8 cellular contexts compared by ENCODE assay signal in genomic region chr1:1959840-1960479, GRCh38. TPM values are rescaled to one million over a fixed set of nuclear protein-coding genes. Genes with fewer than 3 reads are reported as not detected.
A peak's percentile ranks its signal among the peaks of the same experiment; 100 is the strongest.
DNase-seq lines count a peak whose midpoint lies in the region; ATAC-seq and TF ChIP-seq lines count a peak whose summit lies in the region.

No MANE protein-coding gene starts in this region.

- H3K4me1 Mint-ChIP-seq in Caco-2 (ENCODE audit: low read depth, unreplicated experiment): no peaks in the 10 kb centered on the region
- no peaks in the 10 kb centered on the region for H3K4me1 Mint-ChIP-seq in activated T-helper 17 cell treated with anti-CD3 and anti-CD28 coated beads, Interleukin-2, amount 50 U/mL, for 72 hours

- TF ChIP-seq CTCF in Caco-2 (IDR thresholded peaks at IDR 0.05; ENCODE audit: insufficient read depth in 1 of 2, low read depth in 1 of 2, low read length in 1 of 2, severe bottlenecking in 1 of 2, unreplicated experiment in 1 of 2) (peak; percentile 65 to 89), foreskin keratinocyte (conservative IDR thresholded peaks at IDR 0.05) (peak; percentile 93), testis (IDR thresholded peaks at IDR 0.05) (peak; percentile 77 to 91 (median 79))

- H3K27ac Mint-ChIP-seq in Caco-2 (ENCODE audit: unreplicated experiment): no peak overlapping the region
- no peak overlapping the region for H3K27ac Mint-ChIP-seq in activated T-helper 17 cell treated with anti-CD3 and anti-CD28 coated beads, Interleukin-2, amount 50 U/mL, for 72 hours

- H3K9me3 ChIP-seq in Caco-2: no peaks in the 10 kb centered on the region
- no peaks in the 10 kb centered on the region for H3K9me3 ChIP-seq in HUES64 (ENCODE audit: insufficient read depth, low read depth, low read length)
- no peaks in the 10 kb centered on the region for H3K9me3 ChIP-seq in testis

- H3K36me3 ChIP-seq in Caco-2 (ENCODE audit: control insufficient read depth, insufficient read depth, low read length): no peaks in the 10 kb centered on the region
- H3K36me3 ChIP-seq in HUES64 (ENCODE audit: insufficient read depth, low read length): no peaks in the 10 kb centered on the region
- H3K36me3 ChIP-seq in testis (ENCODE audit: low read depth, missing control alignments): no peaks in the 10 kb centered on the region

- WGBS in HUES64: 12% methylated on average over 23 of the region's 23 CpGs
- WGBS in testis, 2 donors: 26 to 27% methylated on average over 15 to 21 of the region's 23 CpGs

- POLR2A ChIA-PET in Caco-2 (lab: Charles Lee): no interaction called here

- no peak overlapping the region; the same call in 1 of the 2 replicates for H3K27ac ChIP-seq in HUES64 (ENCODE audit: low read depth, low read length)
- no peak overlapping the region for H3K27ac ChIP-seq in foreskin keratinocyte
- H3K27ac ChIP-seq in testis: no peak overlapping the region

- no peaks in the 10 kb centered on the region for H3K36me3 Mint-ChIP-seq in Caco-2 (ENCODE audit: insufficient read depth, unreplicated experiment)
- no peaks in the 10 kb centered on the region for H3K36me3 Mint-ChIP-seq in activated T-helper 17 cell treated with anti-CD3 and anti-CD28 coated beads, Interleukin-2, amount 50 U/mL, for 72 hours (ENCODE audit: low read depth)

- DNase-seq in Caco-2: peak; percentile 82 to 87
- peak; percentile 41 for DNase-seq in RPMI7951 (ENCODE audit: low read depth)
- DNase-seq in foreskin keratinocyte: peak in 1 of 2 donors; percentile 67
- peak; percentile 9 for DNase-seq in non-pigmented ciliary epithelial cell (ENCODE audit: low read depth)
- DNase-seq in testis: peak; percentile 90

- no TSS peak for BruUV-seq in Caco-2 (replicated peaks; lab: Mats Ljungman, UMichigan)

- ATAC-seq in activated T-helper 17 cell treated with anti-CD3 and anti-CD28 coated beads, Interleukin-2, amount 50 U/mL, for 72 hours (replicated peaks): peak; percentile 87
- ATAC-seq in foreskin keratinocyte (peak; percentile 83), GM21447 (IDR thresholded peaks at IDR 0.05; ENCODE audit: unreplicated experiment) (no peak)

- intact Hi-C loops in Caco-2 (cut with micrococcal nuclease; ENCODE audit: unreplicated experiment): loop anchor here (1.0 kb wide), 1 partner anchor 86 kb away; no protein-coding TSS in a partner anchor
- intact Hi-C loops in testis (cut with DNase I; ENCODE audit: low total_unique reads): no loop called here

- H3K4me3 Mint-ChIP-seq in Caco-2 (ENCODE audit: unreplicated experiment): peak overlapping the region; percentile 16
- no peak overlapping the region for H3K4me3 Mint-ChIP-seq in activated T-helper 17 cell treated with anti-CD3 and anti-CD28 coated beads, Interleukin-2, amount 50 U/mL, for 72 hours

- H3K4me1 ChIP-seq in Caco-2 (0 out of 2 replicates have a peak, but pooled peaks cover 6% of the 10 kb centered on the region), HUES64 (ENCODE audit: insufficient read depth, low read length) (peaks cover 14% of the 10 kb centered on the region), foreskin keratinocyte (no peaks in the 10 kb centered on the region), testis (peaks cover 4% of the 10 kb centered on the region)

- H3K27me3 Mint-ChIP-seq in Caco-2 (ENCODE audit: insufficient read depth, unreplicated experiment): no peaks in the 10 kb centered on the region
- peaks cover 22% of the 10 kb centered on the region for H3K27me3 Mint-ChIP-seq in activated T-helper 17 cell treated with anti-CD3 and anti-CD28 coated beads, Interleukin-2, amount 50 U/mL, for 72 hours

- no peaks in the 10 kb centered on the region for H3K9me3 Mint-ChIP-seq in Caco-2 (ENCODE audit: unreplicated experiment)
- no peaks in the 10 kb centered on the region for H3K9me3 Mint-ChIP-seq in activated T-helper 17 cell treated with anti-CD3 and anti-CD28 coated beads, Interleukin-2, amount 50 U/mL, for 72 hours

- H3K27me3 ChIP-seq in Caco-2 (replicated peaks; ENCODE audit: control insufficient read depth, insufficient read depth, low read length): no peaks in the 10 kb centered on the region
- no peaks in the 10 kb centered on the region for H3K27me3 ChIP-seq in HUES64 (ENCODE audit: insufficient read depth, low read length)
- peaks cover 9% of the 10 kb centered on the region for H3K27me3 ChIP-seq in foreskin keratinocyte
- H3K27me3 ChIP-seq in testis: no peaks in the 10 kb centered on the region

- no peak for TF ChIP-seq POLR2A in testis (IDR thresholded peaks at IDR 0.05)

- H3K4me3 ChIP-seq in Caco-2 (ENCODE audit: low read depth, low read length) (no peak overlapping the region), HUES64 (ENCODE audit: low read length) (peak overlapping the region; percentile 34), testis (no peak overlapping the region)

- CTCF ChIA-PET in Caco-2 (lab: Charles Lee): interaction anchor here (0.7 to 3.2 kb wide), 4 partner anchors 15 to 87 kb away, joined by 3 to 30 read pairs (median 6); no protein-coding TSS in a partner anchor

- H3K9ac ChIP-seq in HUES64 (ENCODE audit: low read depth, low read length): no peak overlapping the region

RNA-seq across cellular contexts. Expression of gene TMEM52, which starts 40.9 kb away (rescaled TPM):
- total RNA-seq in Caco-2 (2022) (5.8 and 6.4 TPM in 2 replicates), foreskin keratinocyte (0.82 and 1.8 TPM in 2 replicates), testis (100 to 1,000 TPM in 1 of 2 donors, 10 to 100 TPM in 1; 74.0 to 143 TPM)
- 10.0 TPM for polyA plus RNA-seq in HUES64 (2013, experiment 1 of 2)
- polyA plus RNA-seq in HUES64 (2013, experiment 2 of 2): 10.8 TPM
- total RNA-seq in RPMI7951 (2014; rRNA removed; shearing (Covaris generic)): 0.39 and 0.48 TPM in 2 replicates
- 1 to 10 TPM; 1.8 to 2.0 TPM for total RNA-seq in activated T-helper 17 cell treated with anti-CD3 and anti-CD28 coated beads, Interleukin-2, amount 50 U/mL, for 72 hours
- polyA plus RNA-seq in foreskin keratinocyte (1.5 and 1.8 TPM in 2 replicates), testis (ENCODE audit: insufficient read depth, low read depth, low replicate concordance) (40.8 TPM)

RNA-seq across cellular contexts. Expression of gene CFAP74, which starts 43.6 kb away (rescaled TPM):
- total RNA-seq in Caco-2 (2022) (not detected in 2 replicates), foreskin keratinocyte (0.03 and 0.07 TPM in 2 replicates), testis (10 to 100 TPM; 16.4 to 25.5 TPM)
- polyA plus RNA-seq in HUES64 (2013, experiment 1 of 2): 0.05 TPM
- 0.51 TPM for polyA plus RNA-seq in HUES64 (2013, experiment 2 of 2)
- total RNA-seq in RPMI7951 (2014; rRNA removed; shearing (Covaris generic)): 0.10 TPM in 1 of 2 replicates, not detected in the other
- total RNA-seq in activated T-helper 17 cell treated with anti-CD3 and anti-CD28 coated beads, Interleukin-2, amount 50 U/mL, for 72 hours: not detected
- polyA plus RNA-seq in foreskin keratinocyte (0.01 TPM in 1 of 2 replicates, not detected in the other), testis (ENCODE audit: insufficient read depth, low read depth, low replicate concordance) (24.9 TPM)

RNA-seq across cellular contexts. Expression of gene CALML6, which starts 44.9 kb away (rescaled TPM):
- total RNA-seq in Caco-2 (2022) (1.2 and 1.4 TPM in 2 replicates), foreskin keratinocyte (0.10 TPM in 1 of 2 replicates, not detected in the other), testis (1 to 10 TPM; 1.2 to 2.1 TPM)
- polyA plus RNA-seq in HUES64 (2013, experiment 1 of 2): 0.30 TPM
- polyA plus RNA-seq in HUES64 (2013, experiment 2 of 2): 0.13 TPM
- not detected in 2 replicates for total RNA-seq in RPMI7951 (2014; rRNA removed; shearing (Covaris generic))
- total RNA-seq in activated T-helper 17 cell treated with anti-CD3 and anti-CD28 coated beads, Interleukin-2, amount 50 U/mL, for 72 hours: 1 to 10 TPM in 1 of 2 donors, under 1 TPM in 1; 0.86 to 1.7 TPM
- polyA plus RNA-seq in foreskin keratinocyte (0.06 and 0.15 TPM in 2 replicates), testis (ENCODE audit: insufficient read depth, low read depth, low replicate concordance) (0.96 TPM)

RNA-seq across cellular contexts. Expression of gene GABRD, which starts 59.2 kb away (rescaled TPM):
- 0.16 and 0.34 TPM in 2 replicates for total RNA-seq in Caco-2 (2022)
- 1.2 TPM for polyA plus RNA-seq in HUES64 (2013, experiment 1 of 2)
- 2.0 TPM for polyA plus RNA-seq in HUES64 (2013, experiment 2 of 2)
- total RNA-seq in RPMI7951 (2014; rRNA removed; shearing (Covaris generic)): 1.3 TPM in 1 of 2 replicates, not detected in the other
- not detected for total RNA-seq in activated T-helper 17 cell treated with anti-CD3 and anti-CD28 coated beads, Interleukin-2, amount 50 U/mL, for 72 hours
- not detected in 2 replicates for total RNA-seq in foreskin keratinocyte
- not detected in 2 replicates for polyA plus RNA-seq in foreskin keratinocyte
- 10 to 100 TPM; 16.9 to 18.1 TPM for total RNA-seq in testis
- 7.8 TPM for polyA plus RNA-seq in testis (ENCODE audit: insufficient read depth, low read depth, low replicate concordance)

Comparison
In these comparisons a context has a peak if more than half of its experiments do, and no peak if none do; other contexts are left out.
1. RNA of gene TMEM52, which starts 40.9 kb away (total RNA-seq): 74.0 to 143 TPM in testis; 5.8 to 6.4 TPM in Caco-2, 1.8 to 2.0 TPM in activated T-helper 17 cell treated with anti-CD3 and anti-CD28 coated beads, Interleukin-2, amount 50 U/mL, for 72 hours, 0.82 to 1.8 TPM in foreskin keratinocyte and 0.39 to 0.48 TPM in RPMI7951; every median in the first group is over 10 times any median in the second.
2. RNA of gene CFAP74, which starts 43.6 kb away (total RNA-seq): 16.4 to 25.5 TPM in testis; not detected in Caco-2, 0.03 to 0.07 TPM in foreskin keratinocyte, 0.10 TPM in RPMI7951 and not detected in activated T-helper 17 cell treated with anti-CD3 and anti-CD28 coated beads, Interleukin-2, amount 50 U/mL, for 72 hours; every median in the first group is over 10 times any median in the second.
3. Peak in every context shown above with its lines, with median percentiles within 50 percentile points of each other: CTCF ChIP-seq.